18 cellular contexts compared by ENCODE assay signal in genomic region chr6:120935908-120936307, GRCh38.
DNase-seq lines count a peak whose midpoint lies in the region; ATAC-seq and FAIRE-seq lines count a peak whose summit lies in the region.
"Had no signal": no experiment of that assay in that cellular context is flagged by ENCODE, and none has a peak within 500 bp of the region (broad histone marks: within the 10 kb centered on the region; RNA-seq: fewer than 3 reads in every experiment).

No MANE protein-coding gene starts in this region.

- H3F3A ChIP-seq in GM23248 (ENCODE audit: insufficient read depth) = no peaks in the 10 kb centered on the region

- H4K20me1 ChIP-seq in GM23248 (ENCODE audit: insufficient read depth) = no peaks in the 10 kb centered on the region
- H4K20me1 ChIP-seq: BLaER1 treated with 17β-estradiol and CSF1 and Interleukin-3, amounts not matched to agents 10 nM and 100 nM had no signal

- no peak overlapping the region for H3K27ac ChIP-seq in GM23248
- H3K27ac ChIP-seq: BLaER1 treated with 17β-estradiol and CSF1 and Interleukin-3, amounts not matched to agents 10 nM and 100 nM; SJCRH30; spleen had no signal

- DNase-seq in GM19239 (ENCODE audit: insufficient read length, low spot score) (no peak), mesenteric fat pad (ENCODE audit: low spot score) (no peak), NCI-H1105 (lab: John Stamatoyannopoulos, UW) (no peak), GM23248 (no peak)
- no peak for DNase-seq in stimulated activated naive B cell treated with anti-CD40 and anti-IgM and Interleukin-4, amounts not matched to agents 10 μg/mL and 1 μg/mL and 100 μg/mL, for 72 hours
- DNase-seq: activated CD4-positive, alpha-beta T cell treated with anti-CD3 and anti-CD28 coated beads for 48 hours; activated naive CD8-positive, alpha-beta T cell treated with anti-CD3 and anti-CD28 coated beads, Interleukin-2, amount 10 ng/mL, durations not matched to agents 7 days and 5 days; DMS53; HFFc6; left ventricle myocardium superior; SJCRH30; spleen; T1000 had no signal

- H3K4me1 ChIP-seq in GM23248 (ENCODE audit: insufficient read depth) = no peaks in the 10 kb centered on the region
- H3K4me1 ChIP-seq: SJCRH30 had no signal

- in situ Hi-C loops in GM23248 (cut with MboI) = no loop called here

- FAIRE-seq in GM19239 (lab: Jason Lieb, UNC) = peak; percentile 60
- FAIRE-seq: endometrium had no signal

- no peaks in the 10 kb centered on the region for H3K9me3 ChIP-seq in GM23248 (ENCODE audit: low read depth)
- H3K9me3 ChIP-seq: BLaER1 treated with 17β-estradiol and CSF1 and Interleukin-3, amounts not matched to agents 10 nM and 100 nM; SJCRH30; spleen had no signal

- peak overlapping the region; percentile 10 for H3K27ac Mint-ChIP-seq in stimulated activated naive B cell treated with anti-CD40 and anti-IgM and Interleukin-4, amounts not matched to agents 10 μg/mL and 1 μg/mL and 100 μg/mL, for 72 hours
- H3K27ac Mint-ChIP-seq: activated naive CD8-positive, alpha-beta T cell treated with anti-CD3 and anti-CD28 coated beads, Interleukin-2, amount 10 ng/mL, durations not matched to agents 7 days and 5 days; HFFc6; progenitor cell of endocrine pancreas had no signal

- no peaks in the 10 kb centered on the region for H3K27me3 Mint-ChIP-seq in stimulated activated naive B cell treated with anti-CD40 and anti-IgM and Interleukin-4, amounts not matched to agents 10 μg/mL and 1 μg/mL and 100 μg/mL, for 72 hours
- H3K27me3 Mint-ChIP-seq: progenitor cell of endocrine pancreas had no signal

- peak overlapping the region in 1 of 2 donors; percentile 33 for H3K4me3 Mint-ChIP-seq in stimulated activated naive B cell treated with anti-CD40 and anti-IgM and Interleukin-4, amounts not matched to agents 10 μg/mL and 1 μg/mL and 100 μg/mL, for 72 hours
- H3K4me3 Mint-ChIP-seq: activated naive CD8-positive, alpha-beta T cell treated with anti-CD3 and anti-CD28 coated beads, Interleukin-2, amount 10 ng/mL, durations not matched to agents 7 days and 5 days; HFFc6 had no signal

- no peaks in the 10 kb centered on the region for H3K36me3 ChIP-seq in GM23248 (ENCODE audit: low read depth)
- H3K36me3 ChIP-seq: BLaER1 treated with 17β-estradiol and CSF1 and Interleukin-3, amounts not matched to agents 10 nM and 100 nM; SJCRH30; spleen had no signal

- ATAC-seq in HG02623 (IDR thresholded peaks at IDR 0.05; ENCODE audit: unreplicated experiment) = peak; percentile 28
- ATAC-seq in HG03139 (IDR thresholded peaks at IDR 0.05; ENCODE audit: unreplicated experiment) = peak; percentile 39
- peak; percentile 58 to 67 for ATAC-seq in stimulated activated naive B cell treated with anti-CD40 and anti-IgM and Interleukin-4, amounts not matched to agents 10 μg/mL and 1 μg/mL and 100 μg/mL, for 72 hours (replicated peaks)
- ATAC-seq: left ventricle myocardium superior had no signal

- H3K9me2 ChIP-seq in GM23248 (ENCODE audit: insufficient read depth) = no peaks in the 10 kb centered on the region

- no peak overlapping the region for H3K4me2 ChIP-seq in GM23248 (ENCODE audit: unreplicated experiment)
- H3K4me2 ChIP-seq: BLaER1 treated with 17β-estradiol and CSF1 and Interleukin-3, amounts not matched to agents 10 nM and 100 nM had no signal

- no peaks in the 10 kb centered on the region for H3K27me3 ChIP-seq in GM23248 (replicated peaks; ENCODE audit: insufficient read depth)
- H3K27me3 ChIP-seq: BLaER1 treated with 17β-estradiol and CSF1 and Interleukin-3, amounts not matched to agents 10 nM and 100 nM; SJCRH30; spleen had no signal

- no peaks in the 10 kb centered on the region for H3K79me2 ChIP-seq in GM23248 (ENCODE audit: insufficient read depth)

- H3K4me3 ChIP-seq in GM23248 = no peak overlapping the region
- H3K4me3 ChIP-seq: BLaER1 treated with 17β-estradiol and CSF1 and Interleukin-3, amounts not matched to agents 10 nM and 100 nM; SJCRH30; spleen had no signal

- no peak overlapping the region for H3K9ac ChIP-seq in GM23248
- H3K9ac ChIP-seq: BLaER1 treated with 17β-estradiol and CSF1 and Interleukin-3, amounts not matched to agents 10 nM and 100 nM had no signal

- no peaks in the 10 kb centered on the region for H3K36me3 Mint-ChIP-seq in stimulated activated naive B cell treated with anti-CD40 and anti-IgM and Interleukin-4, amounts not matched to agents 10 μg/mL and 1 μg/mL and 100 μg/mL, for 72 hours
- H3K36me3 Mint-ChIP-seq: activated naive CD8-positive, alpha-beta T cell treated with anti-CD3 and anti-CD28 coated beads, Interleukin-2, amount 10 ng/mL, durations not matched to agents 7 days and 5 days had no signal

- H3K9me3 Mint-ChIP-seq in stimulated activated naive B cell treated with anti-CD40 and anti-IgM and Interleukin-4, amounts not matched to agents 10 μg/mL and 1 μg/mL and 100 μg/mL, for 72 hours = no peaks in the 10 kb centered on the region
- H3K9me3 Mint-ChIP-seq: activated naive CD8-positive, alpha-beta T cell treated with anti-CD3 and anti-CD28 coated beads, Interleukin-2, amount 10 ng/mL, durations not matched to agents 7 days and 5 days had no signal

- H2AFZ ChIP-seq in GM23248 = no peak overlapping the region

- peaks cover 13 to 29% of the 10 kb centered on the region in 2 donors for H3K4me1 Mint-ChIP-seq in stimulated activated naive B cell treated with anti-CD40 and anti-IgM and Interleukin-4, amounts not matched to agents 10 μg/mL and 1 μg/mL and 100 μg/mL, for 72 hours
- H3K4me1 Mint-ChIP-seq: activated naive CD8-positive, alpha-beta T cell treated with anti-CD3 and anti-CD28 coated beads, Interleukin-2, amount 10 ng/mL, durations not matched to agents 7 days and 5 days had no signal
